13 cellular contexts compared by ENCODE assay signal in genomic region chr12:130827432-130827831, GRCh38. TPM values are rescaled to one million over a fixed set of nuclear protein-coding genes. Genes with fewer than 3 reads are reported as not detected.
DNase-seq lines count a peak whose midpoint lies in the region; ATAC-seq, FAIRE-seq and TF ChIP-seq lines count a peak whose summit lies in the region.
"Had no signal": no experiment of that assay in that cellular context is flagged by ENCODE, and none has a peak within 500 bp of the region (broad histone marks: within the 10 kb centered on the region; RNA-seq: fewer than 3 reads in every experiment).

No MANE protein-coding gene starts in this region.

- no peak for ATAC-seq in K562
- ATAC-seq in lower lobe of right lung: no peak
- ATAC-seq in upper lobe of left lung (ENCODE audit: low FRiP score in 2 of 2): no peak
- ATAC-seq in GM21825 (IDR thresholded peaks at IDR 0.05; ENCODE audit: unreplicated experiment): no peak
- ATAC-seq: right cardiac atrium had no signal

- BruUV-seq in K562 (replicated peaks; lab: Mats Ljungman, UMichigan): no TSS peak

- H3K4me2 ChIP-seq in MM.1S (ENCODE audit: low read depth, low read length) (peak overlapping the region; percentile 68), K562 (ENCODE audit: insufficient read depth, low read length) (no peak overlapping the region), SK-N-SH (no peak overlapping the region)

- no peaks in the 10 kb centered on the region for H3K9me3 ChIP-seq in MM.1S (replicated peaks; ENCODE audit: insufficient read depth, low read length)
- no peaks in the 10 kb centered on the region; the same call in 1 of the 2 replicates for H3K9me3 ChIP-seq in K562 (replicated peaks; ENCODE audit: control insufficient read depth, insufficient read depth, low read depth, low read length)
- no peaks in the 10 kb centered on the region for H3K9me3 ChIP-seq in lower lobe of right lung
- no peaks in the 10 kb centered on the region for H3K9me3 ChIP-seq in upper lobe of left lung
- no peaks in the 10 kb centered on the region for H3K9me3 ChIP-seq in SK-N-SH
- H3K9me3 ChIP-seq: Caco-2 had no signal

- H3K4me1 ChIP-seq in MM.1S (ENCODE audit: low read length) (no peaks in the 10 kb centered on the region), K562 (replicated peaks in 1 of 2; ENCODE audit: control insufficient read depth in 2 of 2, insufficient read depth in 2 of 2, low read length in 2 of 2) (peaks cover 45 to 46% of the 10 kb centered on the region in 2 experiments; a peak in 4 of 5 replicates), lower lobe of right lung (peaks cover 13% of the 10 kb centered on the region), upper lobe of left lung (peaks cover 7 to 15% (median 12%) of the 10 kb centered on the region in 4 donors), SK-N-SH (ENCODE audit: control insufficient read depth in 1 of 2, insufficient read depth in 2 of 2, low read depth in 1 of 2, low read length in 1 of 2) (peaks cover 0 to 13% of the 10 kb centered on the region in 2 experiments; a peak in 1 of 4 replicates)

- in situ Hi-C loops in K562 (cut with MboI): no loop called here

- no peaks in the 10 kb centered on the region for H3K27me3 ChIP-seq in MM.1S (replicated peaks; ENCODE audit: insufficient read depth, low read length)
- H3K27me3 ChIP-seq in K562 (ENCODE audit: control insufficient read depth in 2 of 2, insufficient read depth in 2 of 2, low read length in 2 of 2): no peaks in the 10 kb centered on the region
- no peaks in the 10 kb centered on the region for H3K27me3 ChIP-seq in lower lobe of right lung (ENCODE audit: low read depth)
- H3K27me3 ChIP-seq in upper lobe of left lung: no peaks in the 10 kb centered on the region
- no peaks in the 10 kb centered on the region for H3K27me3 ChIP-seq in SK-N-SH (ENCODE audit: insufficient read depth)

- 92% methylated on average over 3 of the region's 3 CpGs for WGBS in K562 (ENCODE audit: insufficient coverage, low coverage, missing lambda C conversion rate)
- 58 to 82% methylated on average over 3 of the region's 3 CpGs for WGBS in upper lobe of left lung, 2 donors
- WGBS in SK-N-SH (ENCODE audit: low lambda C conversion rate): 100% methylated on average over 3 of the region's 3 CpGs

- POLR2A ChIA-PET in K562 (lab: Yijun Ruan, JAX) (interaction anchor here (1.1 to 1.3 kb wide), 3 partner anchors 9 to 43 kb away, joined by 4 to 5 read pairs (median 5); no protein-coding TSS in a partner anchor), SK-N-SH (lab: Yijun Ruan, JAX) (no interaction called here)

- no peaks in the 10 kb centered on the region for H3K9me1 ChIP-seq in K562 (ENCODE audit: control insufficient read depth, insufficient read depth, low read length)

- TF ChIP-seq EP300 in K562 (IDR thresholded peaks at IDR 0.05; ENCODE audit: low read length) (no peak), upper lobe of left lung (IDR thresholded peaks at IDR 0.05) (no peak), SK-N-SH (IDR thresholded peaks at IDR 0.05; ENCODE audit: borderline replicate concordance in 1 of 2, low read depth in 1 of 2, low read length in 1 of 2) (no peak)

- H3K4me3 ChIP-seq in MM.1S (ENCODE audit: low read length) (peak overlapping the region; percentile 31), K562 (no peak overlapping the region), lower lobe of right lung (no peak overlapping the region), upper lobe of left lung (no peak overlapping the region), SK-N-SH (ENCODE audit: low read depth in 2 of 2, low read length in 1 of 2) (no peak overlapping the region)

- no peak for FAIRE-seq in K562 (lab: Jason Lieb, UNC)
- FAIRE-seq: colon had no signal

- H3K27ac ChIP-seq in MM.1S (ENCODE audit: low read length): peak overlapping the region; percentile 80; the same call in 1 of the 2 replicates
- H3K27ac ChIP-seq in K562 (ENCODE audit: extremely low read depth, low read depth, low read length): 0 out of 3 replicates have a peak overlapping the region, but pooled peaks have one; percentile 3
- peak overlapping the region; percentile 48 for H3K27ac ChIP-seq in lower lobe of right lung
- H3K27ac ChIP-seq in upper lobe of left lung: peak overlapping the region; percentile 7 to 64 (median 33)
- H3K27ac ChIP-seq in SK-N-SH (ENCODE audit: low read depth in 2 of 2, low read length in 1 of 2): no peak overlapping the region

- 0 out of 2 replicates have a peak, but pooled peaks cover 3% of the 10 kb centered on the region for H3F3A ChIP-seq in MM.1S (ENCODE audit: insufficient read depth, low read length)
- H3F3A ChIP-seq in SK-N-SH (replicated peaks; ENCODE audit: insufficient read depth): no peaks in the 10 kb centered on the region

- TF ChIP-seq CTCF in MM.1S (IDR thresholded peaks at IDR 0.05; ENCODE audit: low read length) (no peak), K562 (IDR thresholded peaks at IDR 0.05 in 2 of 3, conservative IDR thresholded peaks at IDR 0.05 in 1 of 3; ENCODE audit: insufficient read depth in 2 of 3, low read depth in 1 of 3, low read length in 3 of 3) (no peak), lower lobe of right lung (IDR thresholded peaks at IDR 0.05) (no peak), upper lobe of left lung (IDR thresholded peaks at IDR 0.05) (no peak), SK-N-SH (IDR thresholded peaks at IDR 0.05) (no peak)

- TF ChIP-seq RAD21 in K562 (CRISPR knock-in tag; conservative IDR thresholded peaks at IDR 0.05 in 1 of 2, IDR thresholded peaks at IDR 0.05 in 1 of 2) (no peak), SK-N-SH (IDR thresholded peaks at IDR 0.05; ENCODE audit: low read length) (no peak)

- CTCF ChIA-PET in K562 (lab: Yijun Ruan, JAX; ENCODE audit: low intra/inter-chr PET ratio) (interaction anchor here (0.7 kb wide), 1 partner anchor 43 kb away, joined by 4 read pairs; no protein-coding TSS in a partner anchor), SK-N-SH (lab: Yijun Ruan, JAX) (interaction anchor here (1.1 to 1.9 kb wide), 2 partner anchors 12 to 19 kb away, joined by 3 to 5 read pairs; no protein-coding TSS in a partner anchor)

- TF ChIP-seq POLR2A in K562 (conservative IDR thresholded peaks at IDR 0.05) (no peak), upper lobe of left lung (IDR thresholded peaks at IDR 0.05) (no peak)

- DNase-seq in MM.1S (peak; percentile 66), K562 (ENCODE audit: extremely low read depth in 1 of 4, low spot score in 3 of 4) (no peak), lower lobe of right lung (no peak), upper lobe of left lung (no peak), germinal center (ENCODE audit: low spot score) (no peak), SK-N-SH (no peak)
- DNase-seq: Caco-2, immature natural killer cell, NCI-H1092 treated with DMSO at 0.1 percent for 48 hours, right cardiac atrium, substantia nigra had no signal

- H3K36me3 ChIP-seq in MM.1S (replicated peaks; ENCODE audit: insufficient read depth, low read length): no peaks in the 10 kb centered on the region
- peaks cover 41% of the 10 kb centered on the region for H3K36me3 ChIP-seq in K562 (ENCODE audit: control insufficient read depth, insufficient read depth, low read length)
- peaks cover 22% of the 10 kb centered on the region for H3K36me3 ChIP-seq in lower lobe of right lung
- H3K36me3 ChIP-seq in upper lobe of left lung: peaks cover 0 to 19% (median 5%) of the 10 kb centered on the region in 4 donors
- peaks cover 4 to 6% of the 10 kb centered on the region in 2 experiments for H3K36me3 ChIP-seq in SK-N-SH (replicated peaks in 1 of 2; ENCODE audit: control insufficient read depth in 1 of 2, insufficient read depth in 2 of 2, low read length in 1 of 2)

- H2AFZ ChIP-seq in MM.1S (ENCODE audit: low read length) (no peak overlapping the region), K562 (ENCODE audit: low read depth, low read length) (no peak overlapping the region), SK-N-SH (ENCODE audit: low read depth) (no peak overlapping the region)

- H4K20me1 ChIP-seq in MM.1S (ENCODE audit: insufficient read depth, low read length) (no peaks in the 10 kb centered on the region), K562 (replicated peaks; ENCODE audit: control insufficient read depth, insufficient read depth, low read length) (no peaks in the 10 kb centered on the region), SK-N-SH (ENCODE audit: insufficient read depth) (peaks cover 20% of the 10 kb centered on the region)

- H3K9ac ChIP-seq in MM.1S (ENCODE audit: low read length) (peak overlapping the region; percentile 21; the same call in 1 of the 2 replicates), K562 (ENCODE audit: insufficient read depth in 1 of 2, low read depth in 2 of 2, low read length in 2 of 2) (no peak overlapping the region), SK-N-SH (no peak overlapping the region)

- no peaks in the 10 kb centered on the region for H3K9me2 ChIP-seq in MM.1S (replicated peaks; ENCODE audit: insufficient read depth, low read length)
- no peaks in the 10 kb centered on the region for H3K9me2 ChIP-seq in SK-N-SH

- intact Hi-C loops in K562 (cut with micrococcal nuclease): no loop called here
- intact Hi-C loops in lower lobe of right lung (cut with DNase I): no loop called here

- H3K79me2 ChIP-seq in MM.1S (ENCODE audit: low read length) (peaks cover 6% of the 10 kb centered on the region; the same call in 1 of the 2 replicates), K562 (ENCODE audit: control insufficient read depth, insufficient read depth, low read length) (peaks cover 65% of the 10 kb centered on the region), SK-N-SH (ENCODE audit: insufficient read depth) (peaks cover 89% of the 10 kb centered on the region)

RNA-seq across cellular contexts. Expression of gene STX2, which starts 11.6 kb away (rescaled TPM):
- total RNA-seq in K562 (2011; cell fraction: chromatin; rRNA removed; ENCODE audit: low replicate concordance): 42.7 and 128 TPM in 2 replicates
- 25.8 and 32.5 TPM in 2 replicates for total RNA-seq in K562 (2011; cell fraction: nucleolus; rRNA removed)
- 46.3 and 62.1 TPM in 2 replicates for total RNA-seq in K562 (2011; cell fraction: nucleoplasm; rRNA removed)
- total RNA-seq in K562 (2014; rRNA removed) (24.6 and 25.8 TPM in 2 replicates), K562 (2014; rRNA removed; fragmentation: Illumina TruSeq; extraction: Trizol) (35.0 and 38.5 TPM in 2 replicates), K562 (2015; rRNA removed; fragmentation: Illumina TruSeq; extraction: Trizol) (29.1 and 32.7 TPM in 2 replicates), K562 (2021) (24.4 and 25.0 TPM in 2 replicates), lower lobe of right lung (24.6 TPM), upper lobe of left lung (100 to 1,000 TPM in 1 of 6 donors, 10 to 100 TPM in 5; 12.4 to 113 (median 27.0) TPM)
- polyA plus RNA-seq in K562 (2011; rRNA removed) (48.8 and 54.6 TPM in 2 replicates), K562 (2014; fragmentation: Illumina TruSeq; extraction: Trizol) (29.7 and 34.9 TPM in 2 replicates), K562 (2014; fragmentation: Nextera tagmentation; extraction: Ambion mirVana) (10 to 100 TPM; 22.2 to 24.7 TPM), K562 (2014; rRNA removed) (30.3 and 30.8 TPM in 2 replicates), SK-N-SH (2012; rRNA removed) (25.1 and 31.7 TPM in 2 replicates)
- polyA plus RNA-seq in K562 (2011; cell fraction: cytosol; rRNA removed): 13.2 and 34.8 TPM in 2 replicates
- 83.4 and 119 TPM in 2 replicates for polyA plus RNA-seq in K562 (2011; cell fraction: nucleus; rRNA removed)
- polyA plus RNA-seq in K562 (2012): 22.5 and 23.5 TPM in 2 replicates
- polyA minus RNA-seq in K562 (2011; rRNA and poly(A)+ RNA removed): 34.8 and 38.8 TPM in 2 replicates
- polyA minus RNA-seq in K562 (2011; cell fraction: cytosol; rRNA and poly(A)+ RNA removed): 10.6 and 13.2 TPM in 2 replicates
- 14.7 and 29.1 TPM in 2 replicates for polyA minus RNA-seq in K562 (2011; cell fraction: nucleus; rRNA and poly(A)+ RNA removed)
- polyA plus RNA-seq in SK-N-SH (2012; cell fraction: cytosol; rRNA removed): 30.9 and 36.8 TPM in 2 replicates
- polyA plus RNA-seq in SK-N-SH (2012; cell fraction: nucleus; rRNA removed): 33.0 and 64.3 TPM in 2 replicates

RNA-seq across cellular contexts. Expression of gene RAN, which starts 44.4 kb away (rescaled TPM):
- 426 and 544 TPM in 2 replicates for total RNA-seq in K562 (2011; cell fraction: chromatin; rRNA removed; ENCODE audit: low replicate concordance)
- 304 and 396 TPM in 2 replicates for total RNA-seq in K562 (2011; cell fraction: nucleolus; rRNA removed)
- total RNA-seq in K562 (2011; cell fraction: nucleoplasm; rRNA removed): 538 and 566 TPM in 2 replicates
- 1,828 and 1,851 TPM in 2 replicates for total RNA-seq in K562 (2014; rRNA removed)
- total RNA-seq in K562 (2014; rRNA removed; fragmentation: Illumina TruSeq; extraction: Trizol): 1,816 and 1,953 TPM in 2 replicates
- total RNA-seq in K562 (2015; rRNA removed; fragmentation: Illumina TruSeq; extraction: Trizol): 1,595 and 1,687 TPM in 2 replicates
- 1,900 and 2,011 TPM in 2 replicates for total RNA-seq in K562 (2021)
- polyA plus RNA-seq in K562 (2011; rRNA removed): 2,715 and 3,820 TPM in 2 replicates
- 1,510 and 2,406 TPM in 2 replicates for polyA plus RNA-seq in K562 (2011; cell fraction: cytosol; rRNA removed)
- polyA plus RNA-seq in K562 (2011; cell fraction: nucleus; rRNA removed): 920 and 1,503 TPM in 2 replicates
- 1,349 and 2,558 TPM in 2 replicates for polyA plus RNA-seq in K562 (2012)
- polyA plus RNA-seq in K562 (2014; fragmentation: Illumina TruSeq; extraction: Trizol): 2,154 and 2,300 TPM in 2 replicates
- 1,000 to 10,000 TPM; 3,304 to 3,469 TPM for polyA plus RNA-seq in K562 (2014; fragmentation: Nextera tagmentation; extraction: Ambion mirVana)
- 2,326 and 2,761 TPM in 2 replicates for polyA plus RNA-seq in K562 (2014; rRNA removed)
- polyA minus RNA-seq in K562 (2011; rRNA and poly(A)+ RNA removed): 3,000 and 3,145 TPM in 2 replicates
- 636 and 826 TPM in 2 replicates for polyA minus RNA-seq in K562 (2011; cell fraction: cytosol; rRNA and poly(A)+ RNA removed)
- 110 and 239 TPM in 2 replicates for polyA minus RNA-seq in K562 (2011; cell fraction: nucleus; rRNA and poly(A)+ RNA removed)
- total RNA-seq in lower lobe of right lung: 300 TPM
- total RNA-seq in upper lobe of left lung: 100 to 1,000 TPM in 5 of 6 donors, 10 to 100 TPM in 1; 75.4 to 406 (median 188) TPM
- 865 and 950 TPM in 2 replicates for polyA plus RNA-seq in SK-N-SH (2012; rRNA removed)
- polyA plus RNA-seq in SK-N-SH (2012; cell fraction: cytosol; rRNA removed): 1,006 and 1,490 TPM in 2 replicates
- polyA plus RNA-seq in SK-N-SH (2012; cell fraction: nucleus; rRNA removed): 461 and 695 TPM in 2 replicates

Comparison
In these comparisons a context has a peak if more than half of its experiments do, and no peak if none do; other contexts are left out.
1. H3K27ac ChIP-seq: peak in MM.1S (single experiment), K562 (single experiment), lower lobe of right lung (single experiment) and upper lobe of left lung (4 of 4); none in SK-N-SH (0 of 2).